9 cellular contexts compared by ENCODE assay signal in genomic region chr1:1058088-1058905, GRCh38. TPM values are rescaled to one million over a fixed set of nuclear protein-coding genes. Genes with fewer than 3 reads are reported as not detected.
DNase-seq lines count a peak whose midpoint lies in the region; TF ChIP-seq lines count a peak whose summit lies in the region.
"Had no signal": no experiment of that assay in that cellular context is flagged by ENCODE, and none has a peak within 500 bp of the region (broad histone marks: within the 10 kb centered on the region; RNA-seq: fewer than 3 reads in every experiment).

No MANE protein-coding gene starts in this region.

- H3K27me3 ChIP-seq in MM.1S (replicated peaks; ENCODE audit: insufficient read depth, low read length) (peaks cover 88% of the 10 kb centered on the region), iPS-15b (ENCODE audit: control insufficient read depth, insufficient read depth, low read length) (peaks cover 32% of the 10 kb centered on the region)

- peaks cover 0 to 4% of the 10 kb centered on the region in 2 donors for H3K36me3 Mint-ChIP-seq in CD14-positive monocyte

- TF ChIP-seq CTCF in CD14-positive monocyte (IDR thresholded peaks at IDR 0.05) (no peak), MM.1S (IDR thresholded peaks at IDR 0.05; ENCODE audit: low read length) (no peak)

- peaks cover 16% of the 10 kb centered on the region for H3K4me1 Mint-ChIP-seq in CD14-positive monocyte

- H3K4me2 ChIP-seq in MM.1S (ENCODE audit: low read depth, low read length), result peak overlapping the region; percentile 90; the same call in 1 of the 2 replicates

- H3K9me2 ChIP-seq in MM.1S (replicated peaks; ENCODE audit: insufficient read depth, low read length), result no peaks in the 10 kb centered on the region

- no peaks in the 10 kb centered on the region for H4K20me1 ChIP-seq in MM.1S (ENCODE audit: insufficient read depth, low read length)

- H3K9me3 ChIP-seq in MM.1S (replicated peaks; ENCODE audit: insufficient read depth, low read length) (no peaks in the 10 kb centered on the region), iPS-15b (ENCODE audit: control insufficient read depth, insufficient read depth, low read length) (no peaks in the 10 kb centered on the region)
- H3K9me3 ChIP-seq: transverse colon had no signal

- no peak overlapping the region for H3K27ac ChIP-seq in MM.1S (ENCODE audit: low read length)
- H3K27ac ChIP-seq: Peyer's patch, transverse colon had no signal

- no peak overlapping the region for H2AFZ ChIP-seq in MM.1S (ENCODE audit: low read length)

- H3K4me1 ChIP-seq in MM.1S (ENCODE audit: low read length) (no peaks in the 10 kb centered on the region), iPS-15b (ENCODE audit: control insufficient read depth, insufficient read depth, low read length) (no peaks in the 10 kb centered on the region)

- peaks cover 54 to 65% (median 59%) of the 10 kb centered on the region in 3 donors for H3K27me3 Mint-ChIP-seq in CD14-positive monocyte (ENCODE audit: low read depth in 3 of 3)

- intact Hi-C loops in CD14-positive monocyte (cut with micrococcal nuclease), result loop anchor here in 1 of 2 donors (5.0 kb wide), 1 partner anchor 36 kb away; the partner anchor contains the start of gene AGRN

- no peaks in the 10 kb centered on the region for H3F3A ChIP-seq in MM.1S (ENCODE audit: insufficient read depth, low read length)

- no peak for DNase-seq in CD14-positive monocyte (ENCODE audit: low spot score)
- no peak for DNase-seq in MM.1S
- DNase-seq in cortex of kidney (lab: John Stamatoyannopoulos, UW), result no peak
- no peak for DNase-seq in NCI-H446 treated with DMSO at 0.1 percent for 48 hours (lab: John Stamatoyannopoulos, UW)
- no peak for DNase-seq in activated gamma-delta T cell treated with Interleukin-2 at 50 U/mL for 16 hours
- DNase-seq: cerebellar nuclear complex, transverse colon had no signal

- H3K9me3 Mint-ChIP-seq in CD14-positive monocyte, result peaks cover 0 to 10% (median 5%) of the 10 kb centered on the region in 7 donors

- H3K4me3 Mint-ChIP-seq in CD14-positive monocyte, result peak overlapping the region; percentile 83 to 90

- H3K36me3 ChIP-seq in MM.1S (replicated peaks; ENCODE audit: insufficient read depth, low read length), result no peaks in the 10 kb centered on the region
- H3K36me3 ChIP-seq in iPS-15b (ENCODE audit: control insufficient read depth, insufficient read depth, low read length), result peaks cover 22% of the 10 kb centered on the region
- H3K36me3 ChIP-seq: transverse colon had no signal

- H3K4me3 ChIP-seq in MM.1S (ENCODE audit: low read length) (no peak overlapping the region), iPS-15b (ENCODE audit: low read depth, low read length) (peak overlapping the region; percentile 58)

- H3K9ac ChIP-seq in MM.1S (ENCODE audit: low read length) (no peak overlapping the region), iPS-15b (ENCODE audit: low read depth, low read length) (no peak overlapping the region)

- no peaks in the 10 kb centered on the region for H3K79me2 ChIP-seq in MM.1S (ENCODE audit: low read length)

- H3K27ac Mint-ChIP-seq in CD14-positive monocyte, result peak overlapping the region in 1 of 7 donors; percentile 8

RNA-seq across cellular contexts. Expression of gene RNF223, which starts 15.8 kb away (rescaled TPM):
- polyA plus RNA-seq in CD14-positive monocyte, result not detected

RNA-seq across cellular contexts. Expression of gene AGRN, which starts 38.4 kb away (rescaled TPM):
- polyA plus RNA-seq in CD14-positive monocyte, result under 1 TPM; 0.06 to 0.43 TPM

RNA-seq across cellular contexts. Expression of gene ISG15, which starts 45.0 kb away (rescaled TPM):
- 100 to 1,000 TPM; 128 to 241 TPM for polyA plus RNA-seq in CD14-positive monocyte

RNA-seq across cellular contexts. Expression of gene C1orf159, which starts 57.6 kb away (rescaled TPM):
- 1 to 10 TPM; 3.0 to 3.3 TPM for polyA plus RNA-seq in CD14-positive monocyte

RNA-seq across cellular contexts. Expression of gene HES4, which starts 58.4 kb away (rescaled TPM):
- polyA plus RNA-seq in CD14-positive monocyte, result 1 to 10 TPM; 1.4 to 2.0 TPM
